In the genomic region with DNA sequence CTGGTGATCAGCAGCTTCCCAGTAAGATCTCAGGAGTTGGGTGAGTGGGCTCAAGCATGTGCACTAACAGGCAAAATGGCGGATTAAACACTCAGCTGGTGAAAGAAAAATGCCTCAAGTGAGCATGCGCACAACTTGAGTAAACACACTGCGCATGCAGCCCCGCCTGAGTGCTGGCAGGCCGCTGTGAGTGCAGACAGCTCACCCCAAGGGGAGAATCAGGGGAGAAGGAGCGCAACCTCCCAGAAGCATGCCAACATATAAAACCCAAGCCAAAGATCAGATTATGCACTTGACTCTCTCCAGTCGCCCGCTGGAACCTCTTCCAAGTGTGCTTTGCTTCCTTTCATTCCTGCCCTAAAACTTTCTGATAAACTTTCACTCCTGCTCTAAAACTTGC, we compare ENCODE assay signal across 6 cellular contexts.
"Had no signal": no experiment of that assay in that cellular context is flagged by ENCODE, and none has a peak within 500 bp of the region (broad histone marks: within the 10 kb centered on the region; RNA-seq: fewer than 3 reads in every experiment).

No MANE protein-coding gene starts in this region.

- ATAC-seq: HepG2, K562 had no signal

- H3K4me3 ChIP-seq: K562 had no signal

- H3K27ac ChIP-seq: HL-60 had no signal

- DNase-seq: IMR-90, KBM-7, KG1 had no signal
